In the genomic region with DNA sequence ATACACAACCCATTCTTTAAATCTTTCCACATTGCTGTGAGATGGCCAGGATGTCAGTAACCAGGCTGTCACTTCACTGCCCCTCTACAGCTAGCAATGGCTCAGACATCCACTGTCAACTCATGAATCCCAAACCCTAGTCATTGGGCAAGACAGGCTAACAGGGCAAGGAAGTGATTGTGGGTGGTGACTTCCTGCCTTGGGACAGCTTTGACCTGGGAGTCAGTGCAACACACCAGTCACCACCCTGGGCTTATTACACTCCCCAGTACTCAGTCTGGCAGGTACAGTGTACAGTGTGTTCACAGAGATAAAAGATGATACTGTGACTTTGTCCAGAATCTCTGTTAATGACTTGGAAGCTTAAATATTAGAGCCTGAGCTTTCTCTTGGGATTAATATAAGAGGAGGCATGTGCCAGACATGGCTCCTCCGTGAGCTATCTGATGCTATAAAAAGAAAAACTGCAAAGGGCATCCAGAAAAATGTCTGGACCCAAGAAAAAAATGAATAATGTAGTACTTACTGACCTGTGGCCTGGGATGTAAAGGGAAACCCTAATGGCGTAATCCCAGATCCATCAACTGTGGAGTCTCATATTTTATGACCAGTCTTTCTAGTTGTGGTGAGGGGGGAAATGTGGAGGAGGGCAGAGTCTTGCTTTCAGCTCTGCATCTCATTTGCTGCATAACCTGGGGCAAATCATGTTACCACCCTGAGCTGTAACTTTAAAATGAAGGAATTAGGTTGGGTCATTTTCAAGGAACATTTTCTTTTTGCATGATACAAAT, we compare ENCODE assay signal across 29 cellular contexts.
DNase-seq lines count a peak whose midpoint lies in the region; ATAC-seq, FAIRE-seq and TF ChIP-seq lines count a peak whose summit lies in the region.
"Had no signal": no experiment of that assay in that cellular context is flagged by ENCODE, and none has a peak within 500 bp of the region (broad histone marks: within the 10 kb centered on the region; RNA-seq: fewer than 3 reads in every experiment).

No MANE protein-coding gene starts in this region.

- no peaks in the 10 kb centered on the region for H3K36me3 ChIP-seq in Loucy (ENCODE audit: insufficient read depth, low read length)
- no peaks in the 10 kb centered on the region for H3K36me3 ChIP-seq in tibial artery
- H3K36me3 ChIP-seq: heart left ventricle, transverse colon had no signal

- H3K9me3 ChIP-seq in Loucy (ENCODE audit: insufficient read depth, low read depth, low read length) (no peaks in the 10 kb centered on the region), tibial artery (no peaks in the 10 kb centered on the region)
- H3K9me3 ChIP-seq: heart left ventricle, SK-N-SH, transverse colon had no signal

- no peaks in the 10 kb centered on the region for H3K27me3 ChIP-seq in Loucy (ENCODE audit: insufficient read depth, low read length, poor library complexity, severe bottlenecking)
- H3K27me3 ChIP-seq in tibial artery, result no peaks in the 10 kb centered on the region
- H3K27me3 ChIP-seq: heart left ventricle, transverse colon had no signal

- H3K79me2 ChIP-seq in Loucy (ENCODE audit: insufficient read depth, low read length), result no peaks in the 10 kb centered on the region

- peak overlapping the region; percentile 13 for H3K4me2 ChIP-seq in Loucy (ENCODE audit: low read depth, low read length, poor library complexity, severe bottlenecking)
- H3K4me2 ChIP-seq: GM23338, SK-N-SH had no signal

- ATAC-seq in GM18511 (IDR thresholded peaks at IDR 0.05; ENCODE audit: unreplicated experiment), result no peak
- ATAC-seq: activated CD8-positive, alpha-beta memory T cell treated with anti-CD3 and anti-CD28 coated beads, Interleukin-2, amount 10 ng/mL, durations not matched to agents 7 days and 5 days; effector memory CD8-positive, alpha-beta T cell; GM23338; heart left ventricle; K562; left ventricle myocardium superior; sciatic nerve had no signal

- H3K27ac ChIP-seq in tibial artery, result peak overlapping the region; percentile 9 to 43
- H3K27ac ChIP-seq: heart left ventricle, RWPE1, transverse colon had no signal

- H3K4me3 ChIP-seq in Loucy (ENCODE audit: low read length, poor library complexity, severe bottlenecking), result no peak overlapping the region
- H3K4me3 ChIP-seq in tibial artery, result no peak overlapping the region
- H3K4me3 ChIP-seq: GM23338, heart left ventricle, K562, transverse colon had no signal

- intact Hi-C loops in tibial artery (cut with DNase I; ENCODE audit: low total_unique reads), result no loop called here

- no peak overlapping the region for H2AFZ ChIP-seq in Loucy (ENCODE audit: low read length)
- H2AFZ ChIP-seq: GM23338 had no signal

- no peak overlapping the region for H3K9ac ChIP-seq in Loucy (ENCODE audit: low read depth, low read length, poor library complexity, severe bottlenecking)
- H3K9ac ChIP-seq: SK-N-SH had no signal

- TF ChIP-seq CTCF in Loucy (conservative IDR thresholded peaks at IDR 0.05; ENCODE audit: low read length), result no peak
- TF ChIP-seq CTCF in tibial artery (IDR thresholded peaks at IDR 0.05), result no peak

- peaks cover 9% of the 10 kb centered on the region; the same call in 1 of the 2 replicates for H3F3A ChIP-seq in Loucy (ENCODE audit: low read depth)

- no peaks in the 10 kb centered on the region for H3K9me2 ChIP-seq in Loucy (replicated peaks; ENCODE audit: low read depth, low read length)
- H3K9me2 ChIP-seq: SK-N-SH had no signal

- DNase-seq in OCI-M1 (lab: John Stamatoyannopoulos, UW) (peak; percentile 49), islet precursor cell (peak; percentile 33), tibial artery (no peak), frontal cortex (ENCODE audit: low spot score in 2 of 2) (no peak), DMS153 treated with DMSO at 0.1 percent for 48 hours (lab: John Stamatoyannopoulos, UW; ENCODE audit: unreplicated experiment) (no peak)
- DNase-seq: activated CD4-positive, CD25-positive, alpha-beta regulatory T cell; activated CD8-positive, alpha-beta memory T cell treated with anti-CD3 and anti-CD28 coated beads, Interleukin-2, amount 10 ng/mL, durations not matched to agents 7 days and 5 days; activated T-cell treated with anti-CD3 and anti-CD28 coated beads, Interleukin-2, amount 50 U/mL, for 48 hours; CD4-positive, alpha-beta T cell; central memory CD4-positive, alpha-beta T cell; cortex of kidney; effector memory CD8-positive, alpha-beta T cell; erythroblast; heart left ventricle; left ventricle myocardium superior; NCI-H1436; nucleus accumbens; SK-N-SH; stimulated activated CD4-positive, alpha-beta T cell treated with anti-CD3 and anti-CD28 coated beads, Interleukin-4, amount 100 ng/mL, for 4 hours; transverse colon had no signal

- no peaks in the 10 kb centered on the region for H4K20me1 ChIP-seq in Loucy (ENCODE audit: insufficient read depth, low read length, poor library complexity, severe bottlenecking)

- FAIRE-seq in frontal cortex (lab: Jason Lieb, UNC), result no peak
- FAIRE-seq: D721Med, HTR-8/SVneo, K562, keratinocyte had no signal

- H3K4me1 ChIP-seq in Loucy (ENCODE audit: insufficient read depth, low read length, poor library complexity, severe bottlenecking) (peaks cover 79% of the 10 kb centered on the region), tibial artery (peaks cover 0 to 64% (median 31%) of the 10 kb centered on the region in 4 donors)

Comparison
In these comparisons a context has a peak if more than half of its experiments do, and no peak if none do; other contexts are left out.
1. DNase-seq: peak in OCI-M1 (single experiment) and islet precursor cell (single experiment); none in tibial artery (0 of 2), frontal cortex (0 of 2) and DMS153 treated with DMSO at 0.1 percent for 48 hours (single experiment).